In genomic region chr10:59064116-59064707, GRCh38 we compare ENCODE assay signal across 1 cellular context.
TF ChIP-seq lines count a peak whose summit lies in the region.

No MANE protein-coding gene starts in this region.

TF ChIP-seq in GM12878, 131 proteins besides CTCF, POLR2A, EP300 and RAD21 (continued from another document):
- TF ChIP-seq, protein P1, sequence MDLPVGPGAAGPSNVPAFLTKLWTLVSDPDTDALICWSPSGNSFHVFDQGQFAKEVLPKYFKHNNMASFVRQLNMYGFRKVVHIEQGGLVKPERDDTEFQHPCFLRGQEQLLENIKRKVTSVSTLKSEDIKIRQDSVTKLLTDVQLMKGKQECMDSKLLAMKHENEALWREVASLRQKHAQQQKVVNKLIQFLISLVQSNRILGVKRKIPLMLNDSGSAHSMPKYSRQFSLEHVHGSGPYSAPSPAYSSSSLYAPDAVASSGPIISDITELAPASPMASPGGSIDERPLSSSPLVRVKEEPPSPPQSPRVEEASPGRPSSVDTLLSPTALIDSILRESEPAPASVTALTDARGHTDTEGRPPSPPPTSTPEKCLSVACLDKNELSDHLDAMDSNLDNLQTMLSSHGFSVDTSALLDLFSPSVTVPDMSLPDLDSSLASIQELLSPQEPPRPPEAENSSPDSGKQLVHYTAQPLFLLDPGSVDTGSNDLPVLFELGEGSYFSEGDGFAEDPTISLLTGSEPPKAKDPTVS (IDR thresholded peaks at IDR 0.05; ENCODE audit: low read depth, low read length) = no peak
- TF ChIP-seq RCOR1 (conservative IDR thresholded peaks at IDR 0.05; ENCODE audit: low read depth, low read length) = no peak
- TF ChIP-seq, protein P2, sequence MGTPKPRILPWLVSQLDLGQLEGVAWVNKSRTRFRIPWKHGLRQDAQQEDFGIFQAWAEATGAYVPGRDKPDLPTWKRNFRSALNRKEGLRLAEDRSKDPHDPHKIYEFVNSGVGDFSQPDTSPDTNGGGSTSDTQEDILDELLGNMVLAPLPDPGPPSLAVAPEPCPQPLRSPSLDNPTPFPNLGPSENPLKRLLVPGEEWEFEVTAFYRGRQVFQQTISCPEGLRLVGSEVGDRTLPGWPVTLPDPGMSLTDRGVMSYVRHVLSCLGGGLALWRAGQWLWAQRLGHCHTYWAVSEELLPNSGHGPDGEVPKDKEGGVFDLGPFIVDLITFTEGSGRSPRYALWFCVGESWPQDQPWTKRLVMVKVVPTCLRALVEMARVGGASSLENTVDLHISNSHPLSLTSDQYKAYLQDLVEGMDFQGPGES (IDR thresholded peaks at IDR 0.05) = no peak
- no peak for TF ChIP-seq ATF3 (IDR thresholded peaks at IDR 0.05; ENCODE audit: borderline replicate concordance, extremely low read depth, low read depth, low read length)
- no peak for TF ChIP-seq PKNOX1 (IDR thresholded peaks at IDR 0.05)
- no peak for TF ChIP-seq SMC3 (IDR thresholded peaks at IDR 0.05; ENCODE audit: borderline replicate concordance, low read length)
- TF ChIP-seq TAF1 (IDR thresholded peaks at IDR 0.05; ENCODE audit: borderline replicate concordance, low read depth, low read length) = no peak
- no peak for TF ChIP-seq ZBTB4 (CRISPR knock-in tag; IDR thresholded peaks at IDR 0.05)
- TF ChIP-seq FOXK2 (IDR thresholded peaks at IDR 0.05) = no peak
- TF ChIP-seq ZBTB40 (IDR thresholded peaks at IDR 0.05; ENCODE audit: borderline replicate concordance) = no peak
- no peak for TF ChIP-seq POLR2AphosphoS2 (IDR thresholded peaks at IDR 0.05; ENCODE audit: low read depth, low read length)
- no peak for TF ChIP-seq EED (IDR thresholded peaks at IDR 0.05; ENCODE audit: low read depth)
- TF ChIP-seq ZNF687 (IDR thresholded peaks at IDR 0.05) = 0 out of 2 replicates have a peak, but pooled peaks have one; percentile 34
- TF ChIP-seq SMAD5 (IDR thresholded peaks at IDR 0.05; ENCODE audit: low read depth) = no peak
- peak in 1 of 2 experiments; percentile 27; a peak in 2 of 4 replicates for TF ChIP-seq IKZF2 (IDR thresholded peaks at IDR 0.05)
- no peak for TF ChIP-seq BCL11A (IDR thresholded peaks at IDR 0.05; ENCODE audit: low read depth, low read length)
- no peak for TF ChIP-seq MEF2B (IDR thresholded peaks at IDR 0.05; ENCODE audit: partially characterized antibody, poor library complexity, severe bottlenecking)
- no peak for TF ChIP-seq LARP7 (IDR thresholded peaks at IDR 0.05)
- TF ChIP-seq ZNF622 (IDR thresholded peaks at IDR 0.05) = no peak
- TF ChIP-seq GATAD2B (conservative IDR thresholded peaks at IDR 0.05; ENCODE audit: low read depth) = no peak
- TF ChIP-seq ATF7 (IDR thresholded peaks at IDR 0.05; ENCODE audit: low read depth) = no peak
- no peak for TF ChIP-seq SIX5 (IDR thresholded peaks at IDR 0.05; ENCODE audit: low read depth, low read length, severe bottlenecking)
- TF ChIP-seq MTA2 (IDR thresholded peaks at IDR 0.05; ENCODE audit: low read depth) = peak; percentile 59; the same call in 1 of the 2 replicates
- TF ChIP-seq ZNF24 (IDR thresholded peaks at IDR 0.05) = peak; percentile 34; the same call in 1 of the 2 replicates
